In genomic region chr10:3530346-3531096, GRCh38 we compare ENCODE assay signal across 26 cellular contexts.
DNase-seq lines count a peak whose midpoint lies in the region; ATAC-seq and TF ChIP-seq lines count a peak whose summit lies in the region.
"Had no signal": no experiment of that assay in that cellular context is flagged by ENCODE, and none has a peak within 500 bp of the region (broad histone marks: within the 10 kb centered on the region; RNA-seq: fewer than 3 reads in every experiment).

No MANE protein-coding gene starts in this region.

- H3K27ac Mint-ChIP-seq in HFFc6 = no peak overlapping the region; the same call in 1 of the 2 replicates
- H3K27ac Mint-ChIP-seq: activated naive CD4-positive, alpha-beta T cell treated with anti-CD3 and anti-CD28 coated beads for 36 hours; activated T-helper 1 cell treated with anti-CD3 and anti-CD28 coated beads, Interleukin-12 subunit alpha, Interleukin-12 subunit beta, Interleukin-2, Interleukin-4 antibody, amounts not matched to agents 30 ng/mL and 10 ng/mL and 1 ng/mL, durations not matched to agents 14 hours and 24 hours and 36 hours; CD8-positive, alpha-beta memory T cell; natural killer cell treated with Interleukin-12 subunit alpha and Interleukin-12 subunit beta and Interleukin-15 and Interleukin-18, amount 100 ng/mL, for 72 hours had no signal

- peaks cover 62% of the 10 kb centered on the region for H3K4me1 Mint-ChIP-seq in HFFc6 (ENCODE audit: low read depth)
- H3K4me1 Mint-ChIP-seq: stimulated activated memory B cell treated with anti-CD40 and anti-IgM and Interleukin-4, amounts not matched to agents 10 μg/mL and 1 μg/mL and 100 μg/mL, for 72 hours had no signal

- H3K36me3 ChIP-seq in SK-N-SH (replicated peaks in 1 of 2; ENCODE audit: control insufficient read depth in 1 of 2, insufficient read depth in 2 of 2, low read length in 1 of 2) (no peaks in the 10 kb centered on the region), SJCRH30 (no peaks in the 10 kb centered on the region)
- H3K36me3 ChIP-seq: brain microvascular endothelial cell, upper lobe of left lung had no signal

- H3K36me3 Mint-ChIP-seq in HFFc6 (ENCODE audit: low read depth) = no peaks in the 10 kb centered on the region
- H3K36me3 Mint-ChIP-seq: natural killer cell treated with Interleukin-12 subunit alpha and Interleukin-12 subunit beta and Interleukin-15 and Interleukin-18, amount 100 ng/mL, for 72 hours; stimulated activated memory B cell treated with anti-CD40 and anti-IgM and Interleukin-4, amounts not matched to agents 10 μg/mL and 1 μg/mL and 100 μg/mL, for 72 hours had no signal

- no peak overlapping the region; the same call in 1 of the 2 replicates for H3K9ac ChIP-seq in SK-N-SH

- H3K79me2 ChIP-seq in SK-N-SH (ENCODE audit: insufficient read depth) = no peaks in the 10 kb centered on the region

- H3K4me3 ChIP-seq in SK-N-SH (ENCODE audit: low read depth in 2 of 2, low read length in 1 of 2) (no peak overlapping the region), fibroblast of the aortic adventitia (ENCODE audit: low read depth, low read length) (no peak overlapping the region), lower leg skin (ENCODE audit: low read depth, poor library complexity, severe bottlenecking) (no peak overlapping the region), SJCRH30 (no peak overlapping the region)
- H3K4me3 ChIP-seq: lung, mucosa of descending colon, upper lobe of left lung had no signal

- ATAC-seq in HG03108 (IDR thresholded peaks at IDR 0.05; ENCODE audit: unreplicated experiment) = no peak
- ATAC-seq: activated CD4-positive, CD25-positive, alpha-beta regulatory T cell treated with anti-CD3 and anti-CD28 coated beads, Interleukin-2, amount 50 U/mL, for 24 hours; mucosa of descending colon; natural killer cell treated with Interleukin-12 subunit alpha and Interleukin-12 subunit beta and Interleukin-15 and Interleukin-18, amount 100 ng/mL, for 72 hours; stimulated activated memory B cell treated with anti-CD40 and anti-IgM and Interleukin-4, amounts not matched to agents 10 μg/mL and 1 μg/mL and 100 μg/mL, for 72 hours had no signal

- no peak overlapping the region for H2AFZ ChIP-seq in SK-N-SH (ENCODE audit: low read depth)

- no peak overlapping the region for H3K4me2 ChIP-seq in SK-N-SH

- TF ChIP-seq EP300 in SK-N-SH (IDR thresholded peaks at IDR 0.05; ENCODE audit: borderline replicate concordance in 1 of 2, low read depth in 1 of 2, low read length in 1 of 2) = peak in 1 of 2 experiments; percentile 82; a peak in 2 of 4 replicates

- no peak overlapping the region for H3K4me3 Mint-ChIP-seq in HFFc6
- H3K4me3 Mint-ChIP-seq: activated naive CD4-positive, alpha-beta T cell treated with anti-CD3 and anti-CD28 coated beads for 36 hours; activated T-helper 1 cell treated with anti-CD3 and anti-CD28 coated beads, Interleukin-12 subunit alpha, Interleukin-12 subunit beta, Interleukin-2, Interleukin-4 antibody, amounts not matched to agents 30 ng/mL and 10 ng/mL and 1 ng/mL, durations not matched to agents 14 hours and 24 hours and 36 hours; CD8-positive, alpha-beta memory T cell; natural killer cell treated with Interleukin-12 subunit alpha and Interleukin-12 subunit beta and Interleukin-15 and Interleukin-18, amount 100 ng/mL, for 72 hours; stimulated activated memory B cell treated with anti-CD40 and anti-IgM and Interleukin-4, amounts not matched to agents 10 μg/mL and 1 μg/mL and 100 μg/mL, for 72 hours had no signal

- intact Hi-C loops in lower leg skin (cut with DNase I; ENCODE audit: low total_unique reads) = no loop called here

- TF ChIP-seq CTCF in HFFc6 (IDR thresholded peaks at IDR 0.05) (no peak), SK-N-SH (IDR thresholded peaks at IDR 0.05) (no peak), fibroblast of the aortic adventitia (IDR thresholded peaks at IDR 0.05; ENCODE audit: insufficient read depth, low read length) (no peak), lower leg skin (IDR thresholded peaks at IDR 0.05) (no peak)

- H3K4me1 ChIP-seq in SK-N-SH (ENCODE audit: control insufficient read depth in 1 of 2, insufficient read depth in 2 of 2, low read depth in 1 of 2, low read length in 1 of 2) (peaks cover 3 to 34% of the 10 kb centered on the region in 2 experiments), SJCRH30 (no peaks in the 10 kb centered on the region)
- H3K4me1 ChIP-seq: upper lobe of left lung had no signal

- peaks cover 2% of the 10 kb centered on the region for H3K27me3 Mint-ChIP-seq in HFFc6 (ENCODE audit: insufficient read depth)
- H3K27me3 Mint-ChIP-seq: stimulated activated memory B cell treated with anti-CD40 and anti-IgM and Interleukin-4, amounts not matched to agents 10 μg/mL and 1 μg/mL and 100 μg/mL, for 72 hours had no signal

- H3K9me2 ChIP-seq in SK-N-SH = no peaks in the 10 kb centered on the region

- 65% methylated on average over 16 of the region's 20 CpGs for WGBS in SK-N-SH (ENCODE audit: low lambda C conversion rate)
- 86 to 92% methylated on average over 20 of the region's 20 CpGs for WGBS in lower leg skin, 2 donors

- TF ChIP-seq POLR2A in lower leg skin (IDR thresholded peaks at IDR 0.05) = no peak

- no peak for TF ChIP-seq RAD21 in SK-N-SH (IDR thresholded peaks at IDR 0.05; ENCODE audit: low read length)

- no peaks in the 10 kb centered on the region for H3K9me3 Mint-ChIP-seq in HFFc6
- H3K9me3 Mint-ChIP-seq: activated naive CD4-positive, alpha-beta T cell treated with anti-CD3 and anti-CD28 coated beads for 36 hours; activated T-helper 1 cell treated with anti-CD3 and anti-CD28 coated beads, Interleukin-12 subunit alpha, Interleukin-12 subunit beta, Interleukin-2, Interleukin-4 antibody, amounts not matched to agents 30 ng/mL and 10 ng/mL and 1 ng/mL, durations not matched to agents 14 hours and 24 hours and 36 hours; CD8-positive, alpha-beta memory T cell; natural killer cell treated with Interleukin-12 subunit alpha and Interleukin-12 subunit beta and Interleukin-15 and Interleukin-18, amount 100 ng/mL, for 72 hours; stimulated activated memory B cell treated with anti-CD40 and anti-IgM and Interleukin-4, amounts not matched to agents 10 μg/mL and 1 μg/mL and 100 μg/mL, for 72 hours had no signal

- CTCF ChIA-PET in SK-N-SH (lab: Yijun Ruan, JAX) = no interaction called here

- DNase-seq in HFFc6 (peak; percentile 58), SK-N-SH (no peak), fibroblast of the aortic adventitia (ENCODE audit: low read depth) (peak; percentile 47), renal cortical epithelial cell (ENCODE audit: low read depth) (peak; percentile 88), lower leg skin (ENCODE audit: low spot score in 2 of 2) (no peak), SJCRH30 (no peak)
- no peak for DNase-seq in stimulated activated CD4-positive, alpha-beta T cell treated with anti-CD3 and anti-CD28 coated beads, Interleukin-12 subunit alpha, Interleukin-12 subunit beta, amount 100 ng/mL, for 4 hours
- DNase-seq: activated CD4-positive, alpha-beta T cell treated with anti-CD3 and anti-CD28 coated beads, Interleukin-2, amount 50 U/mL, for 48 hours; activated CD8-positive, alpha-beta memory T cell treated with anti-CD3 and anti-CD28 coated beads, Interleukin-2, amount 50 U/mL, for 4 hours; activated naive CD4-positive, alpha-beta T cell treated with anti-CD3 and anti-CD28 coated beads for 36 hours; brain microvascular endothelial cell; CD8-positive, alpha-beta memory T cell; DMS 273 treated with DMSO at 0.1 percent for 48 hours; EL; mucosa of descending colon; NCI-H1436 treated with DMSO at 0.1 percent for 48 hours; NCI-H345; NCI-H774; T-helper 2 cell had no signal

- peak overlapping the region in 1 of 2 experiments; percentile 46; a peak in 2 of 4 replicates for H3K27ac ChIP-seq in SK-N-SH (ENCODE audit: low read depth in 2 of 2, low read length in 1 of 2)
- no peak overlapping the region for H3K27ac ChIP-seq in SJCRH30
- H3K27ac ChIP-seq: brain microvascular endothelial cell, upper lobe of left lung had no signal

- H3K27me3 ChIP-seq in SK-N-SH (ENCODE audit: insufficient read depth) (no peaks in the 10 kb centered on the region), SJCRH30 (no peaks in the 10 kb centered on the region)
- H3K27me3 ChIP-seq: brain microvascular endothelial cell, upper lobe of left lung had no signal

- H3F3A ChIP-seq in SK-N-SH (replicated peaks; ENCODE audit: insufficient read depth) = peaks cover 34% of the 10 kb centered on the region

- H3K9me3 ChIP-seq in SK-N-SH (no peaks in the 10 kb centered on the region), SJCRH30 (replicated peaks) (no peaks in the 10 kb centered on the region)
- H3K9me3 ChIP-seq: mucosa of descending colon, upper lobe of left lung had no signal

- no peaks in the 10 kb centered on the region for H4K20me1 ChIP-seq in SK-N-SH (ENCODE audit: insufficient read depth)

- POLR2A ChIA-PET in SK-N-SH (lab: Yijun Ruan, JAX) = no interaction called here

TF ChIP-seq in SK-N-SH, 30 proteins besides CTCF, POLR2A, EP300 and RAD21 (continues in another document):
- peak; percentile 81 for TF ChIP-seq FOSL2 (IDR thresholded peaks at IDR 0.05; ENCODE audit: borderline replicate concordance, low read depth)
- TF ChIP-seq TEAD4 (IDR thresholded peaks at IDR 0.05; ENCODE audit: borderline replicate concordance, insufficient read depth) = 0 out of 2 replicates have a peak, but pooled peaks have one; percentile 15
- TF ChIP-seq JUND (IDR thresholded peaks at IDR 0.05) = peak; percentile 67
- TF ChIP-seq CHD2 (IDR thresholded peaks at IDR 0.05; ENCODE audit: low read length, partially characterized antibody) = no peak
- TF ChIP-seq ZBTB33 (IDR thresholded peaks at IDR 0.05; ENCODE audit: borderline replicate concordance, low read depth) = 0 out of 2 replicates have a peak, but pooled peaks have one; percentile 32
- no peak for TF ChIP-seq YY1 (IDR thresholded peaks at IDR 0.05; ENCODE audit: low read depth)
- TF ChIP-seq TCF12 (IDR thresholded peaks at IDR 0.05) = peak; percentile 73

Comparison
In these comparisons a context has a peak if more than half of its experiments do, and no peak if none do; other contexts are left out.
1. DNase-seq: peak in HFFc6 (single experiment), fibroblast of the aortic adventitia (single experiment) and renal cortical epithelial cell (single experiment); none in SK-N-SH (single experiment), lower leg skin (0 of 2), SJCRH30 (0 of 2) and stimulated activated CD4-positive, alpha-beta T cell treated with anti-CD3 and anti-CD28 coated beads, Interleukin-12 subunit alpha, Interleukin-12 subunit beta, amount 100 ng/mL, for 4 hours (single experiment).